Comparison of ENCODE assay signal across 8 cellular contexts in genomic region chr2:176268976-176269318, GRCh38. TPM values are rescaled to one million over a fixed set of nuclear protein-coding genes. Genes with fewer than 3 reads are reported as not detected.
DNase-seq lines count a peak whose midpoint lies in the region; ATAC-seq and TF ChIP-seq lines count a peak whose summit lies in the region.

No MANE protein-coding gene starts in this region.

- WGBS in body of pancreas, 2 donors: 11 to 23% methylated on average over 10 of the region's 10 CpGs

- H3K27ac ChIP-seq in body of pancreas: peak overlapping the region; percentile 82 to 89 (median 86)
- H3K27ac ChIP-seq in mucosa of rectum (ENCODE audit: low read depth in 2 of 2, low read length in 2 of 2): peak overlapping the region; percentile 85 to 91

- DNase-seq in GM12864 (ENCODE audit: low read depth) (no peak), body of pancreas (no peak), 8988T (no peak), NCI-H2029 treated with DMSO at 0.1 percent for 48 hours (lab: John Stamatoyannopoulos, UW) (no peak), amygdala (lab: John Stamatoyannopoulos, UW) (no peak)

- no peaks in the 10 kb centered on the region for H3K36me3 ChIP-seq in body of pancreas (replicated peaks in 1 of 2; ENCODE audit: insufficient read depth in 1 of 2, low read depth in 2 of 2)
- peaks cover 0 to 5% of the 10 kb centered on the region in 2 donors for H3K36me3 ChIP-seq in mucosa of rectum (ENCODE audit: control insufficient read depth in 2 of 2, insufficient read depth in 2 of 2, low read length in 2 of 2)

- peak overlapping the region; percentile 94 to 96 for H3K9ac ChIP-seq in mucosa of rectum (ENCODE audit: low read depth in 1 of 2, low read length in 2 of 2)

- H3K27me3 ChIP-seq in body of pancreas: no peaks in the 10 kb centered on the region
- H3K27me3 ChIP-seq in mucosa of rectum (ENCODE audit: control insufficient read depth in 2 of 2, insufficient read depth in 2 of 2, low read length in 2 of 2): no peaks in the 10 kb centered on the region

- ATAC-seq in HG03066 (IDR thresholded peaks at IDR 0.05; ENCODE audit: low read depth, unreplicated experiment): peak; percentile 16
- peak; percentile 15 for ATAC-seq in body of pancreas
- no peak for ATAC-seq in GM21423 (IDR thresholded peaks at IDR 0.05; ENCODE audit: unreplicated experiment)

- intact Hi-C loops in body of pancreas (cut with DNase I): no loop called here

- no peak for TF ChIP-seq POLR2A in body of pancreas (IDR thresholded peaks at IDR 0.05)

- peak overlapping the region; percentile 89 for H3K4me3 ChIP-seq in GM12864 (ENCODE audit: low read depth, low read length)
- peak overlapping the region; percentile 82 to 95 for H3K4me3 ChIP-seq in body of pancreas
- peak overlapping the region; percentile 78 to 98 for H3K4me3 ChIP-seq in mucosa of rectum (ENCODE audit: low read length in 2 of 2)

- H3K4me1 ChIP-seq in body of pancreas (peaks cover 14% of the 10 kb centered on the region), mucosa of rectum (ENCODE audit: control insufficient read depth in 2 of 2, insufficient read depth in 2 of 2, low read length in 2 of 2) (peaks cover 4 to 5% of the 10 kb centered on the region in 2 donors)

- H3K9me3 ChIP-seq in body of pancreas: no peaks in the 10 kb centered on the region
- no peaks in the 10 kb centered on the region for H3K9me3 ChIP-seq in mucosa of rectum (ENCODE audit: control insufficient read depth in 2 of 2, low read length in 2 of 2)

- TF ChIP-seq CTCF in GM12864 (IDR thresholded peaks at IDR 0.05; ENCODE audit: low read depth, low read length, missing control alignments) (no peak), body of pancreas (IDR thresholded peaks at IDR 0.05) (no peak)

RNA-seq across cellular contexts. Expression of gene MTX2, which starts 0.3 kb away (rescaled TPM):
- 10 to 100 TPM in 1 of 2 donors, 1 to 10 TPM in 1; 6.6 to 15.6 TPM for total RNA-seq in body of pancreas
